ENCODE assay signal across 1 cellular context in genomic region chr16:81575307-81575706, GRCh38.
TF ChIP-seq lines count a peak whose summit lies in the region.

No MANE protein-coding gene starts in this region.

TF ChIP-seq in HepG2, 621 proteins besides CTCF, POLR2A, EP300 and RAD21 (continued from another document and continues in another):
- TF ChIP-seq, protein P1, sequence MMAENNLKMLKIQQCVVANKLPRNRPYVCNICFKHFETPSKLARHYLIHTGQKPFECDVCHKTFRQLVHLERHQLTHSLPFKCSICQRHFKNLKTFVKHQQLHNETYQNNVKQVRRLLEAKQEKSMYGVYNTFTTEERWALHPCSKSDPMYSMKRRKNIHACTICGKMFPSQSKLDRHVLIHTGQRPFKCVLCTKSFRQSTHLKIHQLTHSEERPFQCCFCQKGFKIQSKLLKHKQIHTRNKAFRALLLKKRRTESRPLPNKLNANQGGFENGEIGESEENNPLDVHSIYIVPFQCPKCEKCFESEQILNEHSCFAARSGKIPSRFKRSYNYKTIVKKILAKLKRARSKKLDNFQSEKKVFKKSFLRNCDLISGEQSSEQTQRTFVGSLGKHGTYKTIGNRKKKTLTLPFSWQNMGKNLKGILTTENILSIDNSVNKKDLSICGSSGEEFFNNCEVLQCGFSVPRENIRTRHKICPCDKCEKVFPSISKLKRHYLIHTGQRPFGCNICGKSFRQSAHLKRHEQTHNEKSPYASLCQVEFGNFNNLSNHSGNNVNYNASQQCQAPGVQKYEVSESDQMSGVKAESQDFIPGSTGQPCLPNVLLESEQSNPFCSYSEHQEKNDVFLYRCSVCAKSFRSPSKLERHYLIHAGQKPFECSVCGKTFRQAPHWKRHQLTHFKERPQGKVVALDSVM (CRISPR knock-in tag; IDR thresholded peaks at IDR 0.05): peak; percentile 82
- TF ChIP-seq, protein P2, sequence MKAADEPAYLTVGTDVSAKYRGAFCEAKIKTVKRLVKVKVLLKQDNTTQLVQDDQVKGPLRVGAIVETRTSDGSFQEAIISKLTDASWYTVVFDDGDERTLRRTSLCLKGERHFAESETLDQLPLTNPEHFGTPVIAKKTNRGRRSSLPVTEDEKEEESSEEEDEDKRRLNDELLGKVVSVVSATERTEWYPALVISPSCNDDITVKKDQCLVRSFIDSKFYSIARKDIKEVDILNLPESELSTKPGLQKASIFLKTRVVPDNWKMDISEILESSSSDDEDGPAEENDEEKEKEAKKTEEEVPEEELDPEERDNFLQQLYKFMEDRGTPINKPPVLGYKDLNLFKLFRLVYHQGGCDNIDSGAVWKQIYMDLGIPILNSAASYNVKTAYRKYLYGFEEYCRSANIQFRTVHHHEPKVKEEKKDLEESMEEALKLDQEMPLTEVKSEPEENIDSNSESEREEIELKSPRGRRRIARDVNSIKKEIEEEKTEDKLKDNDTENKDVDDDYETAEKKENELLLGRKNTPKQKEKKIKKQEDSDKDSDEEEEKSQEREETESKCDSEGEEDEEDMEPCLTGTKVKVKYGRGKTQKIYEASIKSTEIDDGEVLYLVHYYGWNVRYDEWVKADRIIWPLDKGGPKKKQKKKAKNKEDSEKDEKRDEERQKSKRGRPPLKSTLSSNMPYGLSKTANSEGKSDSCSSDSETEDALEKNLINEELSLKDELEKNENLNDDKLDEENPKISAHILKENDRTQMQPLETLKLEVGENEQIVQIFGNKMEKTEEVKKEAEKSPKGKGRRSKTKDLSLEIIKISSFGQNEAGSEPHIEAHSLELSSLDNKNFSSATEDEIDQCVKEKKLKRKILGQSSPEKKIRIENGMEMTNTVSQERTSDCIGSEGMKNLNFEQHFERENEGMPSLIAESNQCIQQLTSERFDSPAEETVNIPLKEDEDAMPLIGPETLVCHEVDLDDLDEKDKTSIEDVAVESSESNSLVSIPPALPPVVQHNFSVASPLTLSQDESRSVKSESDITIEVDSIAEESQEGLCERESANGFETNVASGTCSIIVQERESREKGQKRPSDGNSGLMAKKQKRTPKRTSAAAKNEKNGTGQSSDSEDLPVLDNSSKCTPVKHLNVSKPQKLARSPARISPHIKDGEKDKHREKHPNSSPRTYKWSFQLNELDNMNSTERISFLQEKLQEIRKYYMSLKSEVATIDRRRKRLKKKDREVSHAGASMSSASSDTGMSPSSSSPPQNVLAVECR (CRISPR knock-in tag; IDR thresholded peaks at IDR 0.05; ENCODE audit: borderline replicate concordance): 0 out of 2 replicates have a peak, but pooled peaks have one; percentile 28
- no peak for TF ChIP-seq FOXA1 (IDR thresholded peaks at IDR 0.05)
- peak; percentile 58; the same call in 1 of the 2 replicates for TF ChIP-seq FOXA1 (CRISPR knock-in tag; IDR thresholded peaks at IDR 0.05)
- peak; percentile 41 for TF ChIP-seq ZNF687 (CRISPR knock-in tag; IDR thresholded peaks at IDR 0.05)
- no peak for TF ChIP-seq ZFP91 (CRISPR knock-in tag; IDR thresholded peaks at IDR 0.05; ENCODE audit: borderline replicate concordance)
- TF ChIP-seq, protein P3, sequence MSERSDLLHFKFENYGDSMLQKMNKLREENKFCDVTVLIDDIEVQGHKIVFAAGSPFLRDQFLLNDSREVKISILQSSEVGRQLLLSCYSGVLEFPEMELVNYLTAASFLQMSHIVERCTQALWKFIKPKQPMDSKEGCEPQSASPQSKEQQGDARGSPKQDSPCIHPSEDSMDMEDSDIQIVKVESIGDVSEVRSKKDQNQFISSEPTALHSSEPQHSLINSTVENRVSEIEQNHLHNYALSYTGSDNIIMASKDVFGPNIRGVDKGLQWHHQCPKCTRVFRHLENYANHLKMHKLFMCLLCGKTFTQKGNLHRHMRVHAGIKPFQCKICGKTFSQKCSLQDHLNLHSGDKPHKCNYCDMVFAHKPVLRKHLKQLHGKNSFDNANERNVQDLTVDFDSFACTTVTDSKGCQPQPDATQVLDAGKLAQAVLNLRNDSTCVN (CRISPR knock-in tag; IDR thresholded peaks at IDR 0.05; ENCODE audit: borderline replicate concordance): 0 out of 2 replicates have a peak, but pooled peaks have one; percentile 55
- 0 out of 2 replicates have a peak, but pooled peaks have one; percentile 66 for TF ChIP-seq SSRP1 (CRISPR knock-in tag; IDR thresholded peaks at IDR 0.05)
- peak; percentile 43; the same call in 1 of the 2 replicates for TF ChIP-seq GATAD2A (CRISPR knock-in tag; IDR thresholded peaks at IDR 0.05)
- TF ChIP-seq ZNF574 (CRISPR knock-in tag; IDR thresholded peaks at IDR 0.05): 0 out of 2 replicates have a peak, but pooled peaks have one; percentile 30
- no peak for TF ChIP-seq ZBTB21 (CRISPR knock-in tag; IDR thresholded peaks at IDR 0.05)
- peak; percentile 67 for TF ChIP-seq SAP130 (CRISPR knock-in tag; IDR thresholded peaks at IDR 0.05; ENCODE audit: low read depth)
- TF ChIP-seq ZNF7 (CRISPR knock-in tag; IDR thresholded peaks at IDR 0.05): 0 out of 2 replicates have a peak, but pooled peaks have one; percentile 72
- no peak for TF ChIP-seq ERF (CRISPR knock-in tag; IDR thresholded peaks at IDR 0.05)
- TF ChIP-seq ARNTL (CRISPR knock-in tag; IDR thresholded peaks at IDR 0.05): no peak
- TF ChIP-seq GABPB1 (CRISPR knock-in tag; IDR thresholded peaks at IDR 0.05): no peak
- no peak for TF ChIP-seq RFX1 (IDR thresholded peaks at IDR 0.05)
- TF ChIP-seq ZNF263 (CRISPR knock-in tag; IDR thresholded peaks at IDR 0.05): 0 out of 2 replicates have a peak, but pooled peaks have one; percentile 19
- TF ChIP-seq MYC (CRISPR knock-in tag; IDR thresholded peaks at IDR 0.05; ENCODE audit: borderline replicate concordance): peak; percentile 26; the same call in 1 of the 2 replicates
- TF ChIP-seq SPEN (CRISPR knock-in tag; IDR thresholded peaks at IDR 0.05; ENCODE audit: low read depth): no peak
- TF ChIP-seq, protein P4, sequence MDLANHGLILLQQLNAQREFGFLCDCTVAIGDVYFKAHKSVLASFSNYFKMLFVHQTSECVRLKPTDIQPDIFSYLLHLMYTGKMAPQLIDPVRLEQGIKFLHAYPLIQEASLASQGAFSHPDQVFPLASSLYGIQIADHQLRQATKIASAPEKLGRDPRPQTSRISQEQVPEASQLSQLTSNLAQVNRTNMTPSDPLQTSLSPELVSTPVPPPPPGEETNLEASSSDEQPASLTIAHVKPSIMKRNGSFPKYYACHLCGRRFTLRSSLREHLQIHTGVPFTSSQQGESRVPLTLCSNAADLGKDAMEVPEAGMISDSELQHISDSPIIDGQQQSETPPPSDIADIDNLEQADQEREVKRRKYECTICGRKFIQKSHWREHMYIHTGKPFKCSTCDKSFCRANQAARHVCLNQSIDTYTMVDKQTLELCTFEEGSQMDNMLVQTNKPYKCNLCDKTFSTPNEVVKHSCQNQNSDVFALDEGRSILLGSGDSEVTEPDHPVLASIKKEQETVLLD (CRISPR knock-in tag; IDR thresholded peaks at IDR 0.05; ENCODE audit: low read depth): no peak
- TF ChIP-seq RARA (CRISPR knock-in tag; IDR thresholded peaks at IDR 0.05): 0 out of 2 replicates have a peak, but pooled peaks have one; percentile 20
- TF ChIP-seq HNF4A (CRISPR knock-in tag; IDR thresholded peaks at IDR 0.05): peak; percentile 65
- TF ChIP-seq ZMYM3 (CRISPR knock-in tag; IDR thresholded peaks at IDR 0.05): peak; percentile 38; the same call in 1 of the 2 replicates
- TF ChIP-seq, protein P5, sequence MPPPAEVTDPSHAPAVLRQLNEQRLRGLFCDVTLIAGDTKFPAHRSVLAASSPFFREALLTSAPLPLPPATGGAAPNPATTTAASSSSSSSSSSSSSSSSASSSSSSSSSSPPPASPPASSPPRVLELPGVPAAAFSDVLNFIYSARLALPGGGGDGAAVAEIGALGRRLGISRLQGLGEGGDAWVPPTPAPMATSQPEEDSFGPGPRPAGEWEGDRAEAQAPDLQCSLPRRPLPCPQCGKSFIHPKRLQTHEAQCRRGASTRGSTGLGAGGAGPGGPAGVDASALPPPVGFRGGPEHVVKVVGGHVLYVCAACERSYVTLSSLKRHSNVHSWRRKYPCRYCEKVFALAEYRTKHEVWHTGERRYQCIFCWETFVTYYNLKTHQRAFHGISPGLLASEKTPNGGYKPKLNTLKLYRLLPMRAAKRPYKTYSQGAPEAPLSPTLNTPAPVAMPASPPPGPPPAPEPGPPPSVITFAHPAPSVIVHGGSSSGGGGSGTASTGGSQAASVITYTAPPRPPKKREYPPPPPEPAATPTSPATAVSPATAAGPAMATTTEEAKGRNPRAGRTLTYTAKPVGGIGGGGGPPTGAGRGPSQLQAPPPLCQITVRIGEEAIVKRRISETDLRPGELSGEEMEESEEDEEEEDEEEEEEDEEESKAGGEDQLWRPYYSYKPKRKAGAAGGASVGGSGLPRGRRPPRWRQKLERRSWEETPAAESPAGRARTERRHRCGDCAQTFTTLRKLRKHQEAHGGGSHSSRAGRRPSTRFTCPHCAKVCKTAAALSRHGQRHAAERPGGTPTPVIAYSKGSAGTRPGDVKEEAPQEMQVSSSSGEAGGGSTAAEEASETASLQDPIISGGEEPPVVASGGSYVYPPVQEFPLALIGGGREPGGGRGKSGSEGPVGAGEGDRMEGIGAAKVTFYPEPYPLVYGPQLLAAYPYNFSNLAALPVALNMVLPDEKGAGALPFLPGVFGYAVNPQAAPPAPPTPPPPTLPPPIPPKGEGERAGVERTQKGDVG (CRISPR knock-in tag; IDR thresholded peaks at IDR 0.05; ENCODE audit: borderline replicate concordance): no peak
- peak; percentile 59 for TF ChIP-seq ZBTB38 (CRISPR knock-in tag; IDR thresholded peaks at IDR 0.05)
- TF ChIP-seq ZNF33B (CRISPR knock-in tag; IDR thresholded peaks at IDR 0.05): no peak
- no peak for TF ChIP-seq ZNF547 (CRISPR knock-in tag; IDR thresholded peaks at IDR 0.05)
- TF ChIP-seq RCOR2 (CRISPR knock-in tag; IDR thresholded peaks at IDR 0.05): 0 out of 2 replicates have a peak, but pooled peaks have one; percentile 15
- 0 out of 2 replicates have a peak, but pooled peaks have one; percentile 15 for TF ChIP-seq ZMYM2 (CRISPR knock-in tag; IDR thresholded peaks at IDR 0.05)
- peak; percentile 96 for TF ChIP-seq ZNF121 (CRISPR knock-in tag; IDR thresholded peaks at IDR 0.05)
- TF ChIP-seq SOX6 (IDR thresholded peaks at IDR 0.05): no peak
- TF ChIP-seq SOX6 (CRISPR knock-in tag; IDR thresholded peaks at IDR 0.05): peak; percentile 28; the same call in 1 of the 2 replicates
- 0 out of 2 replicates have a peak, but pooled peaks have one; percentile 12 for TF ChIP-seq SOX5 (CRISPR knock-in tag; IDR thresholded peaks at IDR 0.05; ENCODE audit: borderline replicate concordance)
- peak; percentile 26; the same call in 1 of the 2 replicates for TF ChIP-seq MAX (IDR thresholded peaks at IDR 0.05)
- peak; percentile 30; the same call in 1 of the 2 replicates for TF ChIP-seq FOXA3 (CRISPR knock-in tag; IDR thresholded peaks at IDR 0.05)
